ENCODE assay signal across 8 cellular contexts in genomic region chr2:99154643-99155536, GRCh38. TPM values are rescaled to one million over a fixed set of nuclear protein-coding genes. Genes with fewer than 3 reads are reported as not detected.
DNase-seq lines count a peak whose midpoint lies in the region; ATAC-seq, FAIRE-seq and TF ChIP-seq lines count a peak whose summit lies in the region.

Gene LIPT1 (plus strand): TSS chr2:99154967. CDS start chr2:99161958, 6,991 bp downstream.
Gene TSGA10 (minus strand): TSS chr2:99154942. CDS start chr2:99109439, 45,503 bp downstream.

- FAIRE-seq in GM12891 (lab: Jason Lieb, UNC), result peak; percentile 93

- WGBS in adrenal gland, 4 donors, result 0 to 1% (median 0%) methylated on average over 35 to 70 of the region's 70 CpGs
- 0% methylated on average over 70 of the region's 70 CpGs for WGBS in heart right ventricle, 2 donors

- intact Hi-C loops in adrenal gland (cut with DNase I) (no loop called here), heart right ventricle (cut with DNase I) (loop anchor here in 2 of 10 donors (2.0 kb wide), 2 partner anchors 14 to 26 kb away; partner anchors contain the start of genes C2orf15 (in 1 of the 2), MITD1 (in 1 of the 2) and MRPL30 (in 1 of the 2)), posterior vena cava (cut with DNase I) (no loop called here), upper lobe of right lung (cut with DNase I) (no loop called here)

- H3K9me3 ChIP-seq in adrenal gland (replicated peaks in 1 of 3) (no peaks in the 10 kb centered on the region), heart right ventricle (no peaks in the 10 kb centered on the region), upper lobe of right lung (no peaks in the 10 kb centered on the region)

- H3K27me3 ChIP-seq in adrenal gland (no peaks in the 10 kb centered on the region), heart right ventricle (no peaks in the 10 kb centered on the region), upper lobe of right lung (no peaks in the 10 kb centered on the region)

- H3K4me3 ChIP-seq in adrenal gland (peak within 1 kb of the TSS; percentile 36 to 90 (median 72)), heart right ventricle (peak within 1 kb of the TSS; percentile 64 to 85 (median 70)), upper lobe of right lung (peak within 1 kb of the TSS; percentile 67)

- peak; percentile 88 for DNase-seq in GM12891 (ENCODE audit: insufficient read length, low spot score)
- DNase-seq in NCI-H1417 treated with DMSO at 0.1 percent for 48 hours (lab: John Stamatoyannopoulos, UW), result peak; percentile 60
- peak; percentile 91 to 92 for DNase-seq in SW 1271 (lab: John Stamatoyannopoulos, UW)
- peak; percentile 92 to 96 (median 95) for DNase-seq in adrenal gland
- DNase-seq in heart right ventricle, result peak; percentile 90 to 93
- DNase-seq in posterior vena cava (ENCODE audit: low spot score), result peak; percentile 97
- peak; percentile 97 for DNase-seq in upper lobe of right lung

- H3K4me1 ChIP-seq in adrenal gland (replicated peaks in 1 of 2), result peaks cover 0 to 24% of the 10 kb centered on the region in 2 donors
- peaks cover 0 to 28% (median 22%) of the 10 kb centered on the region in 9 donors for H3K4me1 ChIP-seq in heart right ventricle
- H3K4me1 ChIP-seq in upper lobe of right lung, result peaks cover 15% of the 10 kb centered on the region

- ATAC-seq in HG02798 (IDR thresholded peaks at IDR 0.05; ENCODE audit: poor library complexity, unreplicated experiment), result peak; percentile 99
- ATAC-seq in heart right ventricle, result peak; percentile 98 to 100 (median 99)
- peak; percentile 100 for ATAC-seq in upper lobe of right lung

- H3K27ac ChIP-seq in adrenal gland, result peak within 1 kb of the TSS; percentile 45 to 96 (median 92)
- peak within 1 kb of the TSS; percentile 45 to 93 (median 88) for H3K27ac ChIP-seq in heart right ventricle
- peak within 1 kb of the TSS; percentile 90 for H3K27ac ChIP-seq in upper lobe of right lung

- peak in 1 of 6 experiments; percentile 12 for TF ChIP-seq CTCF in adrenal gland (IDR thresholded peaks at IDR 0.05)
- TF ChIP-seq CTCF in heart right ventricle (IDR thresholded peaks at IDR 0.05), result peak in 2 of 9 donors; percentile 10 to 17
- no peak for TF ChIP-seq CTCF in upper lobe of right lung (IDR thresholded peaks at IDR 0.05)

- H3K36me3 ChIP-seq in adrenal gland (replicated peaks in 1 of 2) (no peaks in the 10 kb centered on the region), heart right ventricle (peaks cover 0 to 38% (median 7%) of the 10 kb centered on the region in 9 donors), upper lobe of right lung (peaks cover 10% of the 10 kb centered on the region)

- peak; percentile 84 for TF ChIP-seq POLR2A in GM12891 (IDR thresholded peaks at IDR 0.05; ENCODE audit: low read depth, low read length)
- TF ChIP-seq POLR2A in adrenal gland (IDR thresholded peaks at IDR 0.05), result peak; percentile 74 to 89

TF ChIP-seq in GM12891, 5 proteins besides CTCF, POLR2A, EP300 and RAD21:
- TF ChIP-seq TAF1 (IDR thresholded peaks at IDR 0.05; ENCODE audit: low read depth, low read length) (no peak), POU2F2 (IDR thresholded peaks at IDR 0.05; ENCODE audit: low read depth, low read length) (peak; percentile 84), SPI1 (IDR thresholded peaks at IDR 0.05; ENCODE audit: low read depth, low read length) (no peak), POLR2AphosphoS5 (IDR thresholded peaks at IDR 0.05; ENCODE audit: low read depth, low read length) (peak; percentile 72; the same call in 1 of the 2 replicates), PAX5 (IDR thresholded peaks at IDR 0.05; ENCODE audit: insufficient read depth, low read length, severe bottlenecking) (no peak)

RNA-seq across cellular contexts. Expression of gene LIPT1, which starts in this region (rescaled TPM):
- 6.4 TPM for polyA plus RNA-seq in GM12891 (2012; ENCODE audit: low read depth, missing spikeins)
- 10 to 100 TPM in 2 of 8 donors, 1 to 10 TPM in 6; 4.4 to 11.4 (median 8.9) TPM for total RNA-seq in adrenal gland
- 10 to 100 TPM; 12.6 to 14.7 (median 14.1) TPM for polyA plus RNA-seq in adrenal gland
- total RNA-seq in heart right ventricle, result 10 to 100 TPM in 1 of 10 donors, 1 to 10 TPM in 9; 6.2 to 10.1 (median 7.6) TPM
- 10 to 100 TPM in 1 of 2 donors, 1 to 10 TPM in 1; 4.2 to 18.5 TPM for polyA plus RNA-seq in heart right ventricle
- 1 to 10 TPM; 5.7 to 7.2 TPM for total RNA-seq in posterior vena cava
- total RNA-seq in upper lobe of right lung, result 8.3 TPM

RNA-seq across cellular contexts. Expression of gene TSGA10, which starts in this region (rescaled TPM):
- polyA plus RNA-seq in GM12891 (2012; ENCODE audit: low read depth, missing spikeins), result 3.3 TPM
- total RNA-seq in adrenal gland (10 to 100 TPM in 1 of 8 donors, 1 to 10 TPM in 7; 2.3 to 24.1 (median 7.5) TPM), heart right ventricle (1 to 10 TPM; 1.4 to 4.1 (median 3.0) TPM), posterior vena cava (1 to 10 TPM; 2.3 TPM), upper lobe of right lung (7.6 TPM)
- polyA plus RNA-seq in adrenal gland (1 to 10 TPM; 3.0 to 5.0 (median 4.4) TPM), heart right ventricle (under 1 TPM; 0.52 to 0.59 TPM)

Comparison
In these comparisons a context has a peak if more than half of its experiments do, and no peak if none do; other contexts are left out.
1. Peak in every context shown above with its lines: DNase-seq, ATAC-seq, H3K4me3 ChIP-seq and H3K27ac ChIP-seq.